ENCODE assay signal across 12 cellular contexts in genomic region chrX:16839852-16840460, GRCh38. TPM values are rescaled to one million over a fixed set of nuclear protein-coding genes. Genes with fewer than 3 reads are reported as not detected.
DNase-seq lines count a peak whose midpoint lies in the region; ATAC-seq and TF ChIP-seq lines count a peak whose summit lies in the region.
"Had no signal": no experiment of that assay in that cellular context is flagged by ENCODE, and none has a peak within 500 bp of the region (broad histone marks: within the 10 kb centered on the region; RNA-seq: fewer than 3 reads in every experiment).

No MANE protein-coding gene starts in this region.

- ATAC-seq in IMR-90 (ENCODE audit: low read depth) (peak; percentile 52), GM19455 (IDR thresholded peaks at IDR 0.05; ENCODE audit: unreplicated experiment) (no peak), HG03280 (IDR thresholded peaks at IDR 0.05; ENCODE audit: unreplicated experiment) (no peak)
- ATAC-seq: stimulated activated effector memory CD8-positive, alpha-beta T cell treated with anti-CD3 and anti-CD28 coated beads, Interleukin-12 subunit alpha, Interleukin-12 subunit beta, amount 100 ng/mL, for 72 hours had no signal

- 77% methylated on average over 6 of the region's 14 CpGs; no CpG with 5 or more reads in 1 of the 2 experiments for WGBS in IMR-90 (ENCODE audit: extremely low coverage in 2 of 2, insufficient read length in 1 of 2), 2 experiments

- DNase-seq in D341Med (ENCODE audit: low spot score) (peak; percentile 45), IMR-90 (peak; percentile 85), caudate nucleus (lab: John Stamatoyannopoulos, UW) (peak in 38 of 61 donors; percentile 3 to 88 (median 30)), neural crest cell (ENCODE audit: low read depth, low spot score) (no peak), NCI-H2171 (lab: John Stamatoyannopoulos, UW) (no peak)
- DNase-seq in activated CD8-positive, alpha-beta memory T cell treated with anti-CD3 and anti-CD28 coated beads, Interleukin-2, amount 50 U/mL, for 4 hours = no peak
- DNase-seq: heart left ventricle had no signal

- CTCF ChIA-PET in IMR-90 (lab: Yijun Ruan, JAX) = no interaction called here

- no peak overlapping the region for H3K56ac ChIP-seq in IMR-90 (ENCODE audit: extremely low read depth, insufficient read depth, low read length)

- peaks cover 25% of the 10 kb centered on the region for H3K36me3 ChIP-seq in IMR-90 (ENCODE audit: control insufficient read depth, insufficient read depth, low read length)
- H3K36me3 ChIP-seq: ovary had no signal

- peak overlapping the region; percentile 5; the same call in 1 of the 2 replicates for H3K14ac ChIP-seq in IMR-90 (replicated peaks; ENCODE audit: low read depth, low read length)

- no peaks in the 10 kb centered on the region for H3K9me3 ChIP-seq in IMR-90 (ENCODE audit: control insufficient read depth, insufficient read depth, low read length)
- H3K9me3 ChIP-seq: HAP-1, heart left ventricle, ovary had no signal

- H2BK120ac ChIP-seq in IMR-90 (ENCODE audit: low read depth, low read length) = peak overlapping the region; percentile 76

- peak overlapping the region; percentile 57; the same call in 1 of the 2 replicates for H2BK20ac ChIP-seq in IMR-90 (ENCODE audit: low read depth, low read length)

- H4K5ac ChIP-seq in IMR-90 (ENCODE audit: low read depth, low read length) = no peak overlapping the region

- no peaks in the 10 kb centered on the region for H3K27me3 ChIP-seq in IMR-90 (ENCODE audit: control insufficient read depth, insufficient read depth, low read length)
- H3K27me3 ChIP-seq: heart left ventricle, ovary had no signal

- POLR2A ChIA-PET in IMR-90 (lab: Charles Lee; ENCODE audit: unreplicated experiment) = no interaction called here

- peaks cover 20% of the 10 kb centered on the region for H3K4me1 Mint-ChIP-seq in neural crest cell

- TF ChIP-seq CTCF in IMR-90 (conservative IDR thresholded peaks at IDR 0.05; ENCODE audit: low read depth, low read length) (no peak), neural crest cell (conservative IDR thresholded peaks at IDR 0.05) (no peak)

- no peak overlapping the region for H2AFZ ChIP-seq in IMR-90 (replicated peaks; ENCODE audit: low read length, poor library complexity)

- no peak overlapping the region for H2AK9ac ChIP-seq in IMR-90 (replicated peaks; ENCODE audit: low read depth, low read length, poor library complexity)

- intact Hi-C loops in IMR-90 (cut with micrococcal nuclease) = no loop called here

- no peak overlapping the region for H3K4me3 Mint-ChIP-seq in neural crest cell
- H3K4me3 Mint-ChIP-seq: stimulated activated effector memory CD8-positive, alpha-beta T cell treated with anti-CD3 and anti-CD28 coated beads, Interleukin-12 subunit alpha, Interleukin-12 subunit beta, amount 100 ng/mL, for 72 hours had no signal

- no peak for TF ChIP-seq POLR2A in IMR-90 (IDR thresholded peaks at IDR 0.05; ENCODE audit: low read depth, low read length)

- H3K36me3 Mint-ChIP-seq in neural crest cell (ENCODE audit: low read depth) = peaks cover 32% of the 10 kb centered on the region

- peak overlapping the region; percentile 48 for H2BK5ac ChIP-seq in IMR-90 (ENCODE audit: low read depth, low read length, poor library complexity, severe bottlenecking)

- no peaks in the 10 kb centered on the region for H4K20me1 ChIP-seq in IMR-90 (ENCODE audit: insufficient read depth, low read length)

- peak overlapping the region; percentile 48 for H3K4ac ChIP-seq in IMR-90 (ENCODE audit: low read depth, low read length)

- no peak overlapping the region for H2BK15ac ChIP-seq in IMR-90 (ENCODE audit: low read depth, low read length)

- H4K91ac ChIP-seq in IMR-90 (ENCODE audit: insufficient read depth, low read depth, low read length) = peak overlapping the region; percentile 60

- no TSS peak for BruUV-seq in IMR-90 (replicated peaks; lab: Mats Ljungman, UMichigan)

- in situ Hi-C loops in IMR-90 (cut with MboI; ENCODE audit: low sequenced_read_pairs) = loop anchor here (25.0 kb wide), 1 partner anchor 847 kb away; no protein-coding TSS in a partner anchor

- H3K4me3 ChIP-seq in IMR-90 (ENCODE audit: insufficient read depth, low read depth, low read length) = no peak overlapping the region
- H3K4me3 ChIP-seq: HAP-1, heart left ventricle, ovary had no signal

- H3K27ac Mint-ChIP-seq in neural crest cell (ENCODE audit: unreplicated experiment) = peak overlapping the region; percentile 37
- H3K27ac Mint-ChIP-seq: stimulated activated effector memory CD8-positive, alpha-beta T cell treated with anti-CD3 and anti-CD28 coated beads, Interleukin-12 subunit alpha, Interleukin-12 subunit beta, amount 100 ng/mL, for 72 hours had no signal

- H3K27ac ChIP-seq in IMR-90 (ENCODE audit: insufficient read depth, low read length) = peak overlapping the region; percentile 77; the same call in 1 of the 2 replicates
- peak overlapping the region; percentile 45 for H3K27ac ChIP-seq in caudate nucleus (ENCODE audit: low read depth, low read length)
- H3K27ac ChIP-seq: ovary had no signal

- no peak for TF ChIP-seq RAD21 in IMR-90 (IDR thresholded peaks at IDR 0.05; ENCODE audit: low read length)

- H3K9me1 ChIP-seq in IMR-90 (ENCODE audit: insufficient read depth, low read length) = peaks cover 5% of the 10 kb centered on the region; the same call in 1 of the 2 replicates

- peaks cover 0 to 7% of the 10 kb centered on the region in 2 experiments; a peak in 1 of 4 replicates for H3K79me1 ChIP-seq in IMR-90 (ENCODE audit: low read depth in 1 of 2, low read length in 2 of 2)

- dilution Hi-C loops in IMR-90 (cut with HindIII; ENCODE audit: low sequenced_read_pairs, unreplicated experiment) = no loop called here

- no peak overlapping the region; the same call in 1 of the 2 replicates for H3K18ac ChIP-seq in IMR-90 (ENCODE audit: low read depth, low read length)

- no peaks in the 10 kb centered on the region for H3K9me3 Mint-ChIP-seq in neural crest cell
- H3K9me3 Mint-ChIP-seq: stimulated activated effector memory CD8-positive, alpha-beta T cell treated with anti-CD3 and anti-CD28 coated beads, Interleukin-12 subunit alpha, Interleukin-12 subunit beta, amount 100 ng/mL, for 72 hours had no signal

- H3K9ac ChIP-seq in IMR-90 (ENCODE audit: low read depth, low read length) = no peak overlapping the region

- H3K23ac ChIP-seq in IMR-90 (ENCODE audit: low read depth, low read length) = no peak overlapping the region

- peak overlapping the region; percentile 43; the same call in 1 of the 2 replicates for H2AK5ac ChIP-seq in IMR-90 (ENCODE audit: low read depth, low read length)

- H3K4me2 ChIP-seq in IMR-90 (ENCODE audit: low read depth, low read length) = no peak overlapping the region

- no peaks in the 10 kb centered on the region for H3K27me3 Mint-ChIP-seq in neural crest cell (ENCODE audit: low read depth)

- peaks cover 11% of the 10 kb centered on the region for H3K4me1 ChIP-seq in IMR-90 (ENCODE audit: control insufficient read depth, insufficient read depth, low read length)

- peak overlapping the region in 1 of 2 experiments; percentile 50; a peak in 3 of 4 replicates for H4K8ac ChIP-seq in IMR-90 (ENCODE audit: low read depth in 2 of 2, low read length in 2 of 2)

TF ChIP-seq in IMR-90, 13 proteins besides CTCF, POLR2A, EP300 and RAD21:
- TF ChIP-seq CHD1 (IDR thresholded peaks at IDR 0.05; ENCODE audit: low read depth, low read length) (no peak), CEBPB (IDR thresholded peaks at IDR 0.05; ENCODE audit: low read depth, low read length) (peak; percentile 84), MAFK (IDR thresholded peaks at IDR 0.05; ENCODE audit: low read depth, low read length) (peak; percentile 62)

RNA-seq across cellular contexts. Expression of gene RBBP7, which starts 30.2 kb away (rescaled TPM):
- total RNA-seq in IMR-90 (2012; rRNA removed) (132 and 147 TPM in 2 replicates), neural crest cell (325 and 368 TPM in 2 replicates)
- polyA plus RNA-seq in IMR-90 (2012; rRNA removed) = 116 and 149 TPM in 2 replicates
- 44.7 and 152 TPM in 2 replicates for polyA plus RNA-seq in IMR-90 (2012; cell fraction: cytosol; rRNA removed)
- polyA plus RNA-seq in IMR-90 (2012; cell fraction: nucleus; rRNA removed; ENCODE audit: low replicate concordance) = 23.9 and 112 TPM in 2 replicates

RNA-seq across cellular contexts. Expression of gene TXLNG, which starts 53.7 kb away (rescaled TPM):
- total RNA-seq in IMR-90 (2012; rRNA removed) (7.0 and 11.1 TPM in 2 replicates), neural crest cell (25.3 and 25.6 TPM in 2 replicates)
- 9.4 and 9.7 TPM in 2 replicates for polyA plus RNA-seq in IMR-90 (2012; rRNA removed)
- 1.9 and 5.2 TPM in 2 replicates for polyA plus RNA-seq in IMR-90 (2012; cell fraction: cytosol; rRNA removed)
- 1.9 and 14.5 TPM in 2 replicates for polyA plus RNA-seq in IMR-90 (2012; cell fraction: nucleus; rRNA removed; ENCODE audit: low replicate concordance)

Comparison
In these comparisons a context has a peak if more than half of its experiments do, and no peak if none do; other contexts are left out.
1. DNase-seq: peak in D341Med (single experiment), IMR-90 (single experiment) and caudate nucleus (38 of 61); none in neural crest cell (single experiment), NCI-H2171 (single experiment) and activated CD8-positive, alpha-beta memory T cell treated with anti-CD3 and anti-CD28 coated beads, Interleukin-2, amount 50 U/mL, for 4 hours (single experiment).